8 cellular contexts compared by ENCODE assay signal in genomic region chr2:216777637-216778273, GRCh38.
DNase-seq lines count a peak whose midpoint lies in the region; ATAC-seq, FAIRE-seq and TF ChIP-seq lines count a peak whose summit lies in the region.

No MANE protein-coding gene starts in this region.

- no peaks in the 10 kb centered on the region for H3K36me3 Mint-ChIP-seq in activated CD8-positive, alpha-beta memory T cell treated with anti-CD3 and anti-CD28 coated beads, Interleukin-2, amount 10 ng/mL, durations not matched to agents 7 days and 5 days
- H3K36me3 Mint-ChIP-seq in astrocyte (ENCODE audit: low read depth, unreplicated experiment) = no peaks in the 10 kb centered on the region

- H3K79me2 ChIP-seq in astrocyte (ENCODE audit: insufficient read depth, low read length) = no peaks in the 10 kb centered on the region

- H3K9me3 Mint-ChIP-seq in activated CD8-positive, alpha-beta memory T cell treated with anti-CD3 and anti-CD28 coated beads, Interleukin-2, amount 10 ng/mL, durations not matched to agents 7 days and 5 days (ENCODE audit: low read depth) = no peaks in the 10 kb centered on the region
- H3K9me3 Mint-ChIP-seq in astrocyte (ENCODE audit: unreplicated experiment) = peaks cover 8% of the 10 kb centered on the region

- ATAC-seq in activated CD8-positive, alpha-beta memory T cell treated with anti-CD3 and anti-CD28 coated beads, Interleukin-2, amount 10 ng/mL, durations not matched to agents 7 days and 5 days = peak; percentile 84
- ATAC-seq in GM21447 (IDR thresholded peaks at IDR 0.05; ENCODE audit: unreplicated experiment) (peak; percentile 96), HG03565 (IDR thresholded peaks at IDR 0.05; ENCODE audit: unreplicated experiment) (peak; percentile 99), left lung (peak; percentile 75)

- TF ChIP-seq CTCF in astrocyte (IDR thresholded peaks at IDR 0.05; ENCODE audit: insufficient read depth, low read depth, low read length) (peak; percentile 64), left lung (IDR thresholded peaks at IDR 0.05) (peak; percentile 41 to 50)

- H3K27me3 ChIP-seq in astrocyte (ENCODE audit: insufficient read depth, low read length) (no peaks in the 10 kb centered on the region), left lung (no peaks in the 10 kb centered on the region)

- H3K9ac ChIP-seq in astrocyte (ENCODE audit: low read length) = no peak overlapping the region

- H3K27ac Mint-ChIP-seq in activated CD8-positive, alpha-beta memory T cell treated with anti-CD3 and anti-CD28 coated beads, Interleukin-2, amount 10 ng/mL, durations not matched to agents 7 days and 5 days = no peak overlapping the region
- H3K27ac Mint-ChIP-seq in astrocyte (ENCODE audit: unreplicated experiment) = no peak overlapping the region

- H2AFZ ChIP-seq in astrocyte (ENCODE audit: low read depth, low read length) = no peak overlapping the region

- H3K4me3 ChIP-seq in astrocyte (ENCODE audit: insufficient read depth, low read depth, low read length) (no peak overlapping the region), left lung (no peak overlapping the region)

- no peak overlapping the region for H3K4me3 Mint-ChIP-seq in activated CD8-positive, alpha-beta memory T cell treated with anti-CD3 and anti-CD28 coated beads, Interleukin-2, amount 10 ng/mL, durations not matched to agents 7 days and 5 days
- H3K4me3 Mint-ChIP-seq in astrocyte (ENCODE audit: unreplicated experiment) = no peak overlapping the region

- peaks cover 29% of the 10 kb centered on the region for H3K4me1 ChIP-seq in astrocyte (ENCODE audit: insufficient read depth, low read length)
- no peaks in the 10 kb centered on the region for H3K4me1 ChIP-seq in left lung

- no peak overlapping the region for H3K27ac ChIP-seq in astrocyte (ENCODE audit: low read depth, low read length)
- no peak overlapping the region for H3K27ac ChIP-seq in left lung

- CTCF ChIA-PET in activated CD8-positive, alpha-beta memory T cell treated with anti-CD3 and anti-CD28 coated beads, Interleukin-2, amount 10 ng/mL, durations not matched to agents 7 days and 5 days (lab: Charles Lee) = no interaction called here

- intact Hi-C loops in left lung (cut with DNase I) = no loop called here

- peak; percentile 54 for DNase-seq in activated CD8-positive, alpha-beta memory T cell treated with anti-CD3 and anti-CD28 coated beads, Interleukin-2, amount 10 ng/mL, durations not matched to agents 7 days and 5 days
- DNase-seq in activated CD8-positive, alpha-beta memory T cell treated with anti-CD3 and anti-CD28 coated beads, Interleukin-2, amount 50 U/mL, for 4 hours = no peak
- peak; percentile 83 for DNase-seq in NCI-H774 (lab: John Stamatoyannopoulos, UW)
- no peak for DNase-seq in astrocyte (ENCODE audit: low read depth)
- DNase-seq in left lung = no peak
- no peak for DNase-seq in stimulated activated naive CD4-positive, alpha-beta T cell treated with Interleukin-2 at 50 U/mL for 16 hours (lab: John Stamatoyannopoulos, UW)

- FAIRE-seq in astrocyte (lab: Jason Lieb, UNC) = peak; percentile 32

- no peaks in the 10 kb centered on the region for H3K4me1 Mint-ChIP-seq in activated CD8-positive, alpha-beta memory T cell treated with anti-CD3 and anti-CD28 coated beads, Interleukin-2, amount 10 ng/mL, durations not matched to agents 7 days and 5 days
- H3K4me1 Mint-ChIP-seq in astrocyte (ENCODE audit: low read depth, unreplicated experiment) = peaks cover 36% of the 10 kb centered on the region

- no peak overlapping the region for H3K4me2 ChIP-seq in astrocyte (ENCODE audit: low read length)

- H3K36me3 ChIP-seq in astrocyte (ENCODE audit: insufficient read depth, low read length) = no peaks in the 10 kb centered on the region
- H3K36me3 ChIP-seq in left lung = no peaks in the 10 kb centered on the region

- no peaks in the 10 kb centered on the region for H4K20me1 ChIP-seq in astrocyte (ENCODE audit: insufficient read depth, low read length)

- H3K9me3 ChIP-seq in astrocyte (ENCODE audit: insufficient read depth, low read depth, low read length) (no peaks in the 10 kb centered on the region), left lung (no peaks in the 10 kb centered on the region)

- H3K27me3 Mint-ChIP-seq in activated CD8-positive, alpha-beta memory T cell treated with anti-CD3 and anti-CD28 coated beads, Interleukin-2, amount 10 ng/mL, durations not matched to agents 7 days and 5 days = peaks cover 5% of the 10 kb centered on the region
- peaks cover 8% of the 10 kb centered on the region for H3K27me3 Mint-ChIP-seq in astrocyte (ENCODE audit: low read depth, unreplicated experiment)

Comparison
In these comparisons a context has a peak if more than half of its experiments do, and no peak if none do; other contexts are left out.
1. DNase-seq: peak in activated CD8-positive, alpha-beta memory T cell treated with anti-CD3 and anti-CD28 coated beads, Interleukin-2, amount 10 ng/mL, durations not matched to agents 7 days and 5 days (single experiment) and NCI-H774 (single experiment); none in activated CD8-positive, alpha-beta memory T cell treated with anti-CD3 and anti-CD28 coated beads, Interleukin-2, amount 50 U/mL, for 4 hours (single experiment), astrocyte (single experiment), left lung (0 of 2) and stimulated activated naive CD4-positive, alpha-beta T cell treated with Interleukin-2 at 50 U/mL for 16 hours (single experiment).
2. Peak in every context shown above with its lines, with median percentiles within 50 percentile points of each other: ATAC-seq.